In the genomic region with DNA sequence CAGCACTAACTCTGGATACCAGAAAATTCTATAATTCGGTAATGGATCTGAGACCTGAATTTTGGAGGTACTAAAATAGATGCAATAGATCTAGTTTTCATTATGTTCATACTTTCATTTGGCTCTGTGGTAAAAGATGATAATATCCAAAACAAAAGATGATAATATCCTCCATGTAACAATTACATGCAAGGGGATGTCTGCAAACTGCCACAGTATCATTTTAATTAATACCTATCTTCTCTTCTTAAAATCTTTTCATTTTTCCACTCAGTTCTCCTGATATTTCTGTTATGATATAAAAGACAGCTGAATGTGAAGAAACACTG, we compare ENCODE assay signal across 9 cellular contexts. TPM values are rescaled to one million over a fixed set of nuclear protein-coding genes. Genes with fewer than 3 reads are reported as not detected.
DNase-seq lines count a peak whose midpoint lies in the region; ATAC-seq and TF ChIP-seq lines count a peak whose summit lies in the region.
"Had no signal": no experiment of that assay in that cellular context is flagged by ENCODE, and none has a peak within 500 bp of the region (broad histone marks: within the 10 kb centered on the region; RNA-seq: fewer than 3 reads in every experiment).

No MANE protein-coding gene starts in this region.

- TF ChIP-seq CTCF in heart right ventricle (IDR thresholded peaks at IDR 0.05), result no peak
- no peak for TF ChIP-seq CTCF in astrocyte of the spinal cord (IDR thresholded peaks at IDR 0.05; ENCODE audit: low read depth, low read length)
- TF ChIP-seq CTCF in mesothelial cell of epicardium (IDR thresholded peaks at IDR 0.05; ENCODE audit: unreplicated experiment), result no peak
- no peak for TF ChIP-seq CTCF in uterus (IDR thresholded peaks at IDR 0.05)

- H3K36me3 ChIP-seq in heart right ventricle, result peaks cover 0 to 22% (median 4%) of the 10 kb centered on the region in 9 donors
- no peaks in the 10 kb centered on the region for H3K36me3 ChIP-seq in uterus

- peak overlapping the region; percentile 77 to 95 (median 90) for H3K27ac ChIP-seq in heart right ventricle
- peak overlapping the region; percentile 86 to 98 for H3K27ac ChIP-seq in uterus

- peaks cover 30% of the 10 kb centered on the region for H3K4me1 Mint-ChIP-seq in mesothelial cell of epicardium

- H3K4me3 Mint-ChIP-seq in mesothelial cell of epicardium, result peak overlapping the region; percentile 65

- peak overlapping the region in 9 of 10 donors; percentile 42 to 66 (median 55) for H3K4me3 ChIP-seq in heart right ventricle
- peak overlapping the region; percentile 49 for H3K4me3 ChIP-seq in astrocyte of the spinal cord (ENCODE audit: low read depth, low read length)
- peak overlapping the region; percentile 45 to 47 for H3K4me3 ChIP-seq in uterus

- H3K9me3 Mint-ChIP-seq in mesothelial cell of epicardium, result peaks cover 14% of the 10 kb centered on the region

- DNase-seq in heart right ventricle (no peak), Right ventricle myocardium inferior (ENCODE audit: missing footprints) (no peak), astrocyte of the spinal cord (ENCODE audit: low read depth, low spot score) (no peak), mesothelial cell of epicardium (ENCODE audit: low spot score in 2 of 2, unreplicated experiment in 2 of 2) (no peak), uterus (no peak), NCI-H226 (no peak), HuH-7.5 (ENCODE audit: low spot score) (no peak)

- peaks cover 0 to 48% (median 15%) of the 10 kb centered on the region in 9 donors for H3K4me1 ChIP-seq in heart right ventricle
- H3K4me1 ChIP-seq in uterus, result no peaks in the 10 kb centered on the region

- H3K27me3 Mint-ChIP-seq in mesothelial cell of epicardium (ENCODE audit: low read depth), result no peaks in the 10 kb centered on the region

- intact Hi-C loops in heart right ventricle (cut with DNase I) (loop anchor here in 2 of 10 donors (2.0 to 5.0 kb wide), 3 partner anchors 33 to 111 kb away; partner anchors contain the start of genes BTN3A1 (in 1 of the 2) and BTN3A3 (in 1 of the 2)), Right ventricle myocardium inferior (cut with DNase I) (no loop called here), uterus (cut with DNase I; ENCODE audit: low total_unique reads) (no loop called here)

- ATAC-seq in heart right ventricle (no peak), Right ventricle myocardium inferior (no peak), GM21723 (IDR thresholded peaks at IDR 0.05; ENCODE audit: unreplicated experiment) (no peak)

- peaks cover 0 to 14% (median 0%) of the 10 kb centered on the region in 11 donors for H3K9me3 ChIP-seq in heart right ventricle
- H3K9me3 ChIP-seq in uterus, result no peaks in the 10 kb centered on the region

- no peak for TF ChIP-seq POLR2A in uterus (IDR thresholded peaks at IDR 0.05)

- 87 to 88% methylated on average over 1 of the region's 1 CpG for WGBS in heart right ventricle, 2 donors

- H3K27me3 ChIP-seq in heart right ventricle, result no peaks in the 10 kb centered on the region
- H3K27me3 ChIP-seq in uterus, result no peaks in the 10 kb centered on the region

- in situ Hi-C loops in astrocyte of the spinal cord (cut with HindIII; ENCODE audit: low sequenced_read_pairs), result no loop called here

- H3K36me3 Mint-ChIP-seq in mesothelial cell of epicardium, result peaks cover 37% of the 10 kb centered on the region

- H3K27ac Mint-ChIP-seq in mesothelial cell of epicardium, result peak overlapping the region; percentile 95

RNA-seq across cellular contexts. Expression of gene BTN2A1, which starts 15.6 kb away (rescaled TPM):
- total RNA-seq in heart right ventricle (10 to 100 TPM; 12.7 to 19.9 (median 15.5) TPM), Right ventricle myocardium inferior (14.5 TPM), mesothelial cell of epicardium (27.2 to 30.5 TPM (median 29.2 TPM) in 3 replicates), uterus (10 to 100 TPM; 12.6 to 54.8 (median 26.1) TPM)
- 10 to 100 TPM in 1 of 2 donors, 1 to 10 TPM in 1; 9.7 to 15.9 TPM for polyA plus RNA-seq in heart right ventricle

RNA-seq across cellular contexts. Expression of gene BTN1A1, which starts 26.7 kb away (rescaled TPM):
- not detected for total RNA-seq in heart right ventricle
- polyA plus RNA-seq in heart right ventricle, result not detected
- not detected for total RNA-seq in Right ventricle myocardium inferior
- 0.09 to 0.11 TPM in 2 of 3 replicates, not detected in the other for total RNA-seq in mesothelial cell of epicardium
- total RNA-seq in uterus, result under 1 TPM in 1 of 4 donors, not detected in 3; 0.07 TPM
- total RNA-seq: mononuclear cell had no signal

RNA-seq across cellular contexts. Expression of gene BTN3A3, which starts 33.1 kb away (rescaled TPM):
- total RNA-seq in heart right ventricle (10 to 100 TPM in 3 of 10 donors, 1 to 10 TPM in 7; 4.4 to 28.2 (median 8.4) TPM), Right ventricle myocardium inferior (9.4 TPM), mesothelial cell of epicardium (15.4 to 17.2 TPM (median 16.3 TPM) in 3 replicates), uterus (10 to 100 TPM in 2 of 4 donors, 1 to 10 TPM in 2; 7.2 to 44.4 (median 22.0) TPM)
- polyA plus RNA-seq in heart right ventricle, result 10 to 100 TPM in 1 of 2 donors, 1 to 10 TPM in 1; 8.2 to 10.6 TPM
